In the genomic region with DNA sequence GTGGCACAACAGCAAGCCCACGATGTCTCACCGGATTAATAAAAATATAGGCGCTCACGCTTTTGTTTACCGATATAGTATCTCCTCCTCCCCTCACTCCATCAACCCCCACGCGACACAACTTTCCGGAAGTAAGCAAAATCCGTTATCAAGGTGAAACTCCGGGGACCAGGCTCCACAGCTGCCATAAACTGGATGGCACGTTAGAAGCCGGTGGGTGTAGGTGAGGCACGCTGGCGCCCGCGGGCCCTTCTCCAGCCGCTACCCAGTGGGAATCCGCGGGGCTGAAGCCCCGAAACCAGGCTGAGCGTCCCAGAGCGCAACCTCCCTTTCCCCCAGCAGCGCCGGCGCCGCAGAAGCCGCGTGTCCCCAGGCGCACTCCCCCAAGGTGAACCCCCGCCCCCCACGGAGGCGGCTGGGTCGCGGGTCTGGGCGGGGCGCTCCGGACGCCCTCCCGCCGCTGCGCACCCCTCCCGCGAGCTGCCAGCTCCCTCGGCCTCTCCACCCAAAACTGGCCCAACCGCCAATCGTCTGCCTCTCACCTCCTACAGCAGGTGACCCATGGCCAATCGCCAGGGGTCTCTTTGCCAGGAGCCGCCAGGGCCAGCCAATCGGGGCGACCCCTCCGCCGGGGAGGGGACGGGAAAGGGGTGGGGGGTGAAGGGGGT, we compare ENCODE assay signal across 1 cellular context.
TF ChIP-seq lines count a peak whose summit lies in the region.

No MANE protein-coding gene starts in this region.

TF ChIP-seq in K562, 482 proteins besides CTCF, POLR2A, EP300 and RAD21 (continued from another document and continues in another):
- TF ChIP-seq, protein P1, sequence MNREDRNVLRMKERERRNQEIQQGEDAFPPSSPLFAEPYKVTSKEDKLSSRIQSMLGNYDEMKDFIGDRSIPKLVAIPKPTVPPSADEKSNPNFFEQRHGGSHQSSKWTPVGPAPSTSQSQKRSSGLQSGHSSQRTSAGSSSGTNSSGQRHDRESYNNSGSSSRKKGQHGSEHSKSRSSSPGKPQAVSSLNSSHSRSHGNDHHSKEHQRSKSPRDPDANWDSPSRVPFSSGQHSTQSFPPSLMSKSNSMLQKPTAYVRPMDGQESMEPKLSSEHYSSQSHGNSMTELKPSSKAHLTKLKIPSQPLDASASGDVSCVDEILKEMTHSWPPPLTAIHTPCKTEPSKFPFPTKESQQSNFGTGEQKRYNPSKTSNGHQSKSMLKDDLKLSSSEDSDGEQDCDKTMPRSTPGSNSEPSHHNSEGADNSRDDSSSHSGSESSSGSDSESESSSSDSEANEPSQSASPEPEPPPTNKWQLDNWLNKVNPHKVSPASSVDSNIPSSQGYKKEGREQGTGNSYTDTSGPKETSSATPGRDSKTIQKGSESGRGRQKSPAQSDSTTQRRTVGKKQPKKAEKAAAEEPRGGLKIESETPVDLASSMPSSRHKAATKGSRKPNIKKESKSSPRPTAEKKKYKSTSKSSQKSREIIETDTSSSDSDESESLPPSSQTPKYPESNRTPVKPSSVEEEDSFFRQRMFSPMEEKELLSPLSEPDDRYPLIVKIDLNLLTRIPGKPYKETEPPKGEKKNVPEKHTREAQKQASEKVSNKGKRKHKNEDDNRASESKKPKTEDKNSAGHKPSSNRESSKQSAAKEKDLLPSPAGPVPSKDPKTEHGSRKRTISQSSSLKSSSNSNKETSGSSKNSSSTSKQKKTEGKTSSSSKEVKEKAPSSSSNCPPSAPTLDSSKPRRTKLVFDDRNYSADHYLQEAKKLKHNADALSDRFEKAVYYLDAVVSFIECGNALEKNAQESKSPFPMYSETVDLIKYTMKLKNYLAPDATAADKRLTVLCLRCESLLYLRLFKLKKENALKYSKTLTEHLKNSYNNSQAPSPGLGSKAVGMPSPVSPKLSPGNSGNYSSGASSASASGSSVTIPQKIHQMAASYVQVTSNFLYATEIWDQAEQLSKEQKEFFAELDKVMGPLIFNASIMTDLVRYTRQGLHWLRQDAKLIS (CRISPR knock-in tag; IDR thresholded peaks at IDR 0.05), result peak; percentile 86; the same call in 1 of the 2 replicates
- TF ChIP-seq POLR2G (IDR thresholded peaks at IDR 0.05; ENCODE audit: low read depth, low read length), result peak; percentile 96
- TF ChIP-seq SMAD1 (IDR thresholded peaks at IDR 0.05; ENCODE audit: low read depth, low read length, partially characterized antibody), result no peak
- no peak for TF ChIP-seq ZNF444 (CRISPR knock-in tag; IDR thresholded peaks at IDR 0.05)
- no peak for TF ChIP-seq ZNF12 (CRISPR knock-in tag; IDR thresholded peaks at IDR 0.05)
- TF ChIP-seq ARNT (IDR thresholded peaks at IDR 0.05), result no peak; a peak in 1 of 4 replicates
- peak; percentile 44 for TF ChIP-seq TCF3 (CRISPR knock-in tag; IDR thresholded peaks at IDR 0.05)
- TF ChIP-seq, protein P2, sequence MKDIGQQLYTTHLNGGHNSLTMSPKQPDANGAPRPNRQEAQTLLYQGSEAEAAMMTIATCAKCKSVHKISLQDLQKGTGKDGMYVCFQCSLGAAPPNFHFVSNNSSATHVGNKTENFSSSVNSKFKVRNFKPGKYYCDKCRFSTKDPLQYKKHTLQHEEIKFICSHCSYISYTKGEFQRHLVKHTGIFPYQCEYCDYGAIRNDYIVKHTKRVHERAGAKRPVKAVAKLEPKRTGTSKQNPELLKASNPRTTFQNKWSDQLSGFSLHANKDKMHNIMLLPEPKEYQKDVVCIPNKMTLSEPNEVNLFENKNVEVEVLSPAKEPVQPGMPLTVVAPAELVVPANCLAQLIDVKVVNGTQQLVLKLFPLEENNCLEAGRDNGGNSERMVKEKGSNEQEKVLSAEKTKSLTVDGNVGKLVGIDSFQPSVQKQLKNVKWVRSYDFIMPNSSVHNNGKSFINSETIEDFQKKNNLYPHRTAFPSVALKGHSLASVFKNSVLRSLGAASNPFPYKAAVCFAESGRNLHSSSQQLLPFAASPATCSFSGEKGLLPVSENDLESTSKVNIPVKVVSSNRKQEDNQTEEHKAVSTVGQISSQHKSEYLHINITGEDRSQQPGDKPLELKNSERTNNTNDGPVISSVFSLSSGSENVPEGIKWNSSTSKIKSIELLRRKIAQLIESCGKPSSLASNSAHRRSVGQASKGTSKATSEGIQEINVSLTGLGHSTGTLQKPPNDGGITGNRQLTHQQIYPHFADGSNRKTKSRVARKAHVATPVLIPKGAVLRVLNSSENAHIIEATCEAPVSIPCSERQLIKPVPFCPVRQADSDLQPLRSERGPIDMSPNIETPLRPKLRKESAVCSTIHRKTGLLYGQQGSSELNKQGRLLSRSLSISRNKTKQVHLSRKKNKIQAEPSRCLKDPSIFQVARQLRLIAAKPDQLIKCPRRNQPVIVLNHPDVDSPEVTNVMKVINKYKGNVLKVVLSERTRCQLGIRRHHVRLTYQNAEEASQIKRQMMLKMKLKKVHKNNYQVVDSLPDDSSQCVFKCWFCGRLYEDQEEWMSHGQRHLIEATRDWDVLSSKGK (CRISPR knock-in tag; IDR thresholded peaks at IDR 0.05), result no peak
- TF ChIP-seq, protein P3, sequence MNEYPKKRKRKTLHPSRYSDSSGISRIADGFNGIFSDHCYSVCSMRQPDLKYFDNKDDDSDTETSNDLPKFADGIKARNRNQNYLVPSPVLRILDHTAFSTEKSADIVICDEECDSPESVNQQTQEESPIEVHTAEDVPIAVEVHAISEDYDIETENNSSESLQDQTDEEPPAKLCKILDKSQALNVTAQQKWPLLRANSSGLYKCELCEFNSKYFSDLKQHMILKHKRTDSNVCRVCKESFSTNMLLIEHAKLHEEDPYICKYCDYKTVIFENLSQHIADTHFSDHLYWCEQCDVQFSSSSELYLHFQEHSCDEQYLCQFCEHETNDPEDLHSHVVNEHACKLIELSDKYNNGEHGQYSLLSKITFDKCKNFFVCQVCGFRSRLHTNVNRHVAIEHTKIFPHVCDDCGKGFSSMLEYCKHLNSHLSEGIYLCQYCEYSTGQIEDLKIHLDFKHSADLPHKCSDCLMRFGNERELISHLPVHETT (CRISPR knock-in tag; conservative IDR thresholded peaks at IDR 0.05 in 1 of 2, IDR thresholded peaks at IDR 0.05 in 1 of 2), result peak in 1 of 2 experiments; percentile 81; a peak in 1 of 4 replicates
- TF ChIP-seq ZC3H8 (IDR thresholded peaks at IDR 0.05), result no peak
- TF ChIP-seq, protein P4, sequence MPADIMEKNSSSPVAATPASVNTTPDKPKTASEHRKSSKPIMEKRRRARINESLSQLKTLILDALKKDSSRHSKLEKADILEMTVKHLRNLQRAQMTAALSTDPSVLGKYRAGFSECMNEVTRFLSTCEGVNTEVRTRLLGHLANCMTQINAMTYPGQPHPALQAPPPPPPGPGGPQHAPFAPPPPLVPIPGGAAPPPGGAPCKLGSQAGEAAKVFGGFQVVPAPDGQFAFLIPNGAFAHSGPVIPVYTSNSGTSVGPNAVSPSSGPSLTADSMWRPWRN (IDR thresholded peaks at IDR 0.05; ENCODE audit: low read depth), result peak; percentile 48
- TF ChIP-seq, protein P5, sequence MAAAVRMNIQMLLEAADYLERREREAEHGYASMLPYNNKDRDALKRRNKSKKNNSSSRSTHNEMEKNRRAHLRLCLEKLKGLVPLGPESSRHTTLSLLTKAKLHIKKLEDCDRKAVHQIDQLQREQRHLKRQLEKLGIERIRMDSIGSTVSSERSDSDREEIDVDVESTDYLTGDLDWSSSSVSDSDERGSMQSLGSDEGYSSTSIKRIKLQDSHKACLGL (CRISPR knock-in tag; IDR thresholded peaks at IDR 0.05; ENCODE audit: borderline replicate concordance, poor library complexity, severe bottlenecking), result peak; percentile 24
- TF ChIP-seq CEBPG (CRISPR knock-in tag; IDR thresholded peaks at IDR 0.05), result no peak; the same call in 1 of the 2 replicates
- no peak for TF ChIP-seq CEBPG (tag; conservative IDR thresholded peaks at IDR 0.05 in 1 of 2, IDR thresholded peaks at IDR 0.05 in 1 of 2)
- TF ChIP-seq STAT5A (IDR thresholded peaks at IDR 0.05; ENCODE audit: borderline replicate concordance, low read length), result no peak
- TF ChIP-seq, protein P6, sequence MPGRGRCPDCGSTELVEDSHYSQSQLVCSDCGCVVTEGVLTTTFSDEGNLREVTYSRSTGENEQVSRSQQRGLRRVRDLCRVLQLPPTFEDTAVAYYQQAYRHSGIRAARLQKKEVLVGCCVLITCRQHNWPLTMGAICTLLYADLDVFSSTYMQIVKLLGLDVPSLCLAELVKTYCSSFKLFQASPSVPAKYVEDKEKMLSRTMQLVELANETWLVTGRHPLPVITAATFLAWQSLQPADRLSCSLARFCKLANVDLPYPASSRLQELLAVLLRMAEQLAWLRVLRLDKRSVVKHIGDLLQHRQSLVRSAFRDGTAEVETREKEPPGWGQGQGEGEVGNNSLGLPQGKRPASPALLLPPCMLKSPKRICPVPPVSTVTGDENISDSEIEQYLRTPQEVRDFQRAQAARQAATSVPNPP (IDR thresholded peaks at IDR 0.05; ENCODE audit: borderline replicate concordance, insufficient read depth, insufficient read length), result no peak
- no peak for TF ChIP-seq NCOA6 (IDR thresholded peaks at IDR 0.05)
- TF ChIP-seq SUPT5H (IDR thresholded peaks at IDR 0.05), result peak; percentile 83
- TF ChIP-seq CHD4 (IDR thresholded peaks at IDR 0.05; ENCODE audit: insufficient read depth, insufficient replicate concordance, low read depth, low read length, poor library complexity, severe bottlenecking), result no peak
- TF ChIP-seq TEAD2 (tag; IDR thresholded peaks at IDR 0.05), result no peak
- no peak for TF ChIP-seq SAFB (IDR thresholded peaks at IDR 0.05; ENCODE audit: borderline replicate concordance, low read depth, low read length)
- TF ChIP-seq ASH1L (IDR thresholded peaks at IDR 0.05; ENCODE audit: borderline replicate concordance, low read depth, partially characterized antibody), result peak; percentile 93
- no peak for TF ChIP-seq FUS (optimal IDR thresholded peaks at IDR 0.05; ENCODE audit: low read depth, low read length)
- no peak for TF ChIP-seq CC2D1A (IDR thresholded peaks at IDR 0.05)
- TF ChIP-seq, protein P7, sequence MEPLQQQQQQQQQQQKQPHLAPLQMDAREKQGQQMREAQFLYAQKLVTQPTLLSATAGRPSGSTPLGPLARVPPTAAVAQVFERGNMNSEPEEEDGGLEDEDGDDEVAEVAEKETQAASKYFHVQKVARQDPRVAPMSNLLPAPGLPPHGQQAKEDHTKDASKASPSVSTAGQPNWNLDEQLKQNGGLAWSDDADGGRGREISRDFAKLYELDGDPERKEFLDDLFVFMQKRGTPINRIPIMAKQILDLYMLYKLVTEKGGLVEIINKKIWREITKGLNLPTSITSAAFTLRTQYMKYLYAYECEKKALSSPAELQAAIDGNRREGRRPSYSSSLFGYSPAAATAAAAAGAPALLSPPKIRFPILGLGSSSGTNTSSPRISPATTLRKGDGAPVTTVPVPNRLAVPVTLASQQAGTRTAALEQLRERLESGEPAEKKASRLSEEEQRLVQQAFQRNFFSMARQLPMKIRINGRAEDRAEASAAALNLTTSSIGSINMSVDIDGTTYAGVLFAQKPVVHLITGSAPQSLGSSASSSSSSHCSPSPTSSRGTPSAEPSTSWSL (CRISPR knock-in tag; IDR thresholded peaks at IDR 0.05; ENCODE audit: borderline replicate concordance), result no peak
- TF ChIP-seq CBX5 (IDR thresholded peaks at IDR 0.05; ENCODE audit: borderline replicate concordance, low read depth), result no peak
- peak; percentile 86 for TF ChIP-seq ZEB2 (IDR thresholded peaks at IDR 0.05)
- TF ChIP-seq, protein P8, sequence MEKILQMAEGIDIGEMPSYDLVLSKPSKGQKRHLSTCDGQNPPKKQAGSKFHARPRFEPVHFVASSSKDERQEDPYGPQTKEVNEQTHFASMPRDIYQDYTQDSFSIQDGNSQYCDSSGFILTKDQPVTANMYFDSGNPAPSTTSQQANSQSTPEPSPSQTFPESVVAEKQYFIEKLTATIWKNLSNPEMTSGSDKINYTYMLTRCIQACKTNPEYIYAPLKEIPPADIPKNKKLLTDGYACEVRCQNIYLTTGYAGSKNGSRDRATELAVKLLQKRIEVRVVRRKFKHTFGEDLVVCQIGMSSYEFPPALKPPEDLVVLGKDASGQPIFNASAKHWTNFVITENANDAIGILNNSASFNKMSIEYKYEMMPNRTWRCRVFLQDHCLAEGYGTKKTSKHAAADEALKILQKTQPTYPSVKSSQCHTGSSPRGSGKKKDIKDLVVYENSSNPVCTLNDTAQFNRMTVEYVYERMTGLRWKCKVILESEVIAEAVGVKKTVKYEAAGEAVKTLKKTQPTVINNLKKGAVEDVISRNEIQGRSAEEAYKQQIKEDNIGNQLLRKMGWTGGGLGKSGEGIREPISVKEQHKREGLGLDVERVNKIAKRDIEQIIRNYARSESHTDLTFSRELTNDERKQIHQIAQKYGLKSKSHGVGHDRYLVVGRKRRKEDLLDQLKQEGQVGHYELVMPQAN (IDR thresholded peaks at IDR 0.05; ENCODE audit: borderline replicate concordance), result peak; percentile 86
- peak; percentile 89 for TF ChIP-seq SMAD4 (CRISPR knock-in tag; conservative IDR thresholded peaks at IDR 0.05)
- TF ChIP-seq, protein P9, sequence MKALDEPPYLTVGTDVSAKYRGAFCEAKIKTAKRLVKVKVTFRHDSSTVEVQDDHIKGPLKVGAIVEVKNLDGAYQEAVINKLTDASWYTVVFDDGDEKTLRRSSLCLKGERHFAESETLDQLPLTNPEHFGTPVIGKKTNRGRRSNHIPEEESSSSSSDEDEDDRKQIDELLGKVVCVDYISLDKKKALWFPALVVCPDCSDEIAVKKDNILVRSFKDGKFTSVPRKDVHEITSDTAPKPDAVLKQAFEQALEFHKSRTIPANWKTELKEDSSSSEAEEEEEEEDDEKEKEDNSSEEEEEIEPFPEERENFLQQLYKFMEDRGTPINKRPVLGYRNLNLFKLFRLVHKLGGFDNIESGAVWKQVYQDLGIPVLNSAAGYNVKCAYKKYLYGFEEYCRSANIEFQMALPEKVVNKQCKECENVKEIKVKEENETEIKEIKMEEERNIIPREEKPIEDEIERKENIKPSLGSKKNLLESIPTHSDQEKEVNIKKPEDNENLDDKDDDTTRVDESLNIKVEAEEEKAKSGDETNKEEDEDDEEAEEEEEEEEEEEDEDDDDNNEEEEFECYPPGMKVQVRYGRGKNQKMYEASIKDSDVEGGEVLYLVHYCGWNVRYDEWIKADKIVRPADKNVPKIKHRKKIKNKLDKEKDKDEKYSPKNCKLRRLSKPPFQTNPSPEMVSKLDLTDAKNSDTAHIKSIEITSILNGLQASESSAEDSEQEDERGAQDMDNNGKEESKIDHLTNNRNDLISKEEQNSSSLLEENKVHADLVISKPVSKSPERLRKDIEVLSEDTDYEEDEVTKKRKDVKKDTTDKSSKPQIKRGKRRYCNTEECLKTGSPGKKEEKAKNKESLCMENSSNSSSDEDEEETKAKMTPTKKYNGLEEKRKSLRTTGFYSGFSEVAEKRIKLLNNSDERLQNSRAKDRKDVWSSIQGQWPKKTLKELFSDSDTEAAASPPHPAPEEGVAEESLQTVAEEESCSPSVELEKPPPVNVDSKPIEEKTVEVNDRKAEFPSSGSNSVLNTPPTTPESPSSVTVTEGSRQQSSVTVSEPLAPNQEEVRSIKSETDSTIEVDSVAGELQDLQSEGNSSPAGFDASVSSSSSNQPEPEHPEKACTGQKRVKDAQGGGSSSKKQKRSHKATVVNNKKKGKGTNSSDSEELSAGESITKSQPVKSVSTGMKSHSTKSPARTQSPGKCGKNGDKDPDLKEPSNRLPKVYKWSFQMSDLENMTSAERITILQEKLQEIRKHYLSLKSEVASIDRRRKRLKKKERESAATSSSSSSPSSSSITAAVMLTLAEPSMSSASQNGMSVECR (CRISPR knock-in tag; IDR thresholded peaks at IDR 0.05), result peak; percentile 78
- TF ChIP-seq POLR2AphosphoS5 (IDR thresholded peaks at IDR 0.05; ENCODE audit: control insufficient read depth, insufficient read depth, low read depth, low read length), result no peak; the same call in 1 of the 2 replicates
- peak; percentile 86 for TF ChIP-seq RB1 (IDR thresholded peaks at IDR 0.05; ENCODE audit: low read depth)
- TF ChIP-seq POLR2AphosphoS2 (IDR thresholded peaks at IDR 0.05; ENCODE audit: low read length), result no peak; the same call in 1 of the 2 replicates
- no peak for TF ChIP-seq ZNF263 (CRISPR knock-in tag; IDR thresholded peaks at IDR 0.05; ENCODE audit: borderline replicate concordance)
- TF ChIP-seq ZNF239 (CRISPR knock-in tag; IDR thresholded peaks at IDR 0.05), result no peak
